Comparison of ENCODE assay signal across 25 cellular contexts in the genomic region with DNA sequence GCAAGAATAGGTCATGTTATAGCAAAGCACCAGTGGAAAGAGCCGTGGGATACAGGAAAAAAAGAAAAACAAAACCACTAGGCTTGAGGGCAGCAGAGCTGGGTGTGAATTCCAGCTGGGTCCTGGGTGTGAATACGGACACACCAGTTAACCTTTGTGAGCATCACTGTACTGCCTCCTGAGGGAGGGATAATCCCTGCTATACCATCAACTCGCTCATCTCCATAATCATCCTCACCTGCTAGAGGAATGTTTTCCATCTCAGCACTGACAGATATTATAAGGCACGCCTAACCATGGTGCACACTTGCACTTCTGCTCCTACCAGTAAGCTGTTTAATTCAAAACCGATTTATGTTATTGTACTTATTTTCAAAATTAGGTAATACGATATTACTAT.
DNase-seq lines count a peak whose midpoint lies in the region.
"Had no signal": no experiment of that assay in that cellular context is flagged by ENCODE, and none has a peak within 500 bp of the region (broad histone marks: within the 10 kb centered on the region; RNA-seq: fewer than 3 reads in every experiment).

No MANE protein-coding gene starts in this region.

- no peaks in the 10 kb centered on the region for H3K79me1 ChIP-seq in mesendoderm (ENCODE audit: low read length)

- H3K4ac ChIP-seq in mesendoderm (ENCODE audit: low read depth, low read length) = no peak overlapping the region

- no peak overlapping the region for H3K4me2 ChIP-seq in mesendoderm (ENCODE audit: low read length)
- H3K4me2 ChIP-seq: A549, SK-N-SH had no signal

- H3K23ac ChIP-seq in mesendoderm (ENCODE audit: low read length) = no peak overlapping the region

- H3K27ac ChIP-seq in mesendoderm (ENCODE audit: low read depth, low read length) = no peak overlapping the region
- H3K27ac ChIP-seq: A549, ascending aorta, lower lobe of right lung had no signal

- H3K9me3 Mint-ChIP-seq in activated naive CD8-positive, alpha-beta T cell (ENCODE audit: low read depth) = no peaks in the 10 kb centered on the region
- H3K9me3 Mint-ChIP-seq in activated naive CD8-positive, alpha-beta T cell treated with anti-CD3 and anti-CD28 coated beads for 36 hours = no peaks in the 10 kb centered on the region
- H3K9me3 Mint-ChIP-seq in activated T-helper 1 cell treated with anti-CD3 and anti-CD28 coated beads, Interleukin-12 subunit alpha, Interleukin-12 subunit beta, Interleukin-2, Interleukin-4 antibody, amounts not matched to agents 30 ng/mL and 10 ng/mL and 1 ng/mL, durations not matched to agents 14 hours and 24 hours and 36 hours = no peaks in the 10 kb centered on the region
- H3K9me3 Mint-ChIP-seq: H9 had no signal

- H4K8ac ChIP-seq in mesendoderm (ENCODE audit: low read depth, low read length) = no peak overlapping the region

- H3K4me1 Mint-ChIP-seq in activated naive CD8-positive, alpha-beta T cell (ENCODE audit: low read depth) = peaks cover 60% of the 10 kb centered on the region
- H3K4me1 Mint-ChIP-seq in activated naive CD8-positive, alpha-beta T cell treated with anti-CD3 and anti-CD28 coated beads for 36 hours = peaks cover 46% of the 10 kb centered on the region
- H3K4me1 Mint-ChIP-seq in activated T-helper 1 cell treated with anti-CD3 and anti-CD28 coated beads, Interleukin-12 subunit alpha, Interleukin-12 subunit beta, Interleukin-2, Interleukin-4 antibody, amounts not matched to agents 30 ng/mL and 10 ng/mL and 1 ng/mL, durations not matched to agents 14 hours and 24 hours and 36 hours (ENCODE audit: low read depth) = peaks cover 50% of the 10 kb centered on the region

- H3K27ac Mint-ChIP-seq in activated naive CD8-positive, alpha-beta T cell = peak overlapping the region; percentile 31
- no peak overlapping the region for H3K27ac Mint-ChIP-seq in activated naive CD8-positive, alpha-beta T cell treated with anti-CD3 and anti-CD28 coated beads for 36 hours
- H3K27ac Mint-ChIP-seq in activated T-helper 1 cell treated with anti-CD3 and anti-CD28 coated beads, Interleukin-12 subunit alpha, Interleukin-12 subunit beta, Interleukin-2, Interleukin-4 antibody, amounts not matched to agents 30 ng/mL and 10 ng/mL and 1 ng/mL, durations not matched to agents 14 hours and 24 hours and 36 hours = no peak overlapping the region
- H3K27ac Mint-ChIP-seq: H9 had no signal

- H3K9ac ChIP-seq in mesendoderm (ENCODE audit: low read length) = no peak overlapping the region
- H3K9ac ChIP-seq: SK-N-SH had no signal

- H3K4me3 ChIP-seq in mesendoderm (ENCODE audit: low read length) = no peak overlapping the region
- H3K4me3 ChIP-seq: A549, ascending aorta, lower lobe of right lung, skin epidermis had no signal

- WGBS in mesendoderm (ENCODE audit: extremely low coverage, insufficient coverage, low lambda C conversion rate) = no CpG with 5 or more reads among the region's 6 CpGs

- peaks cover 4% of the 10 kb centered on the region for H3K4me1 ChIP-seq in mesendoderm (ENCODE audit: control insufficient read depth, low read depth, low read length)
- H3K4me1 ChIP-seq: ascending aorta had no signal

- intact Hi-C loops in activated T-helper 1 cell treated with anti-CD3 and anti-CD28 coated beads, Interleukin-12 subunit alpha, Interleukin-12 subunit beta, Interleukin-2, Interleukin-4 antibody, amounts not matched to agents 30 ng/mL and 10 ng/mL and 1 ng/mL, durations not matched to agents 14 hours and 24 hours and 36 hours (cut with micrococcal nuclease) = loop anchor here (2.0 to 5.0 kb wide), 3 partner anchors 25 to 63 kb away; a partner anchor contains a TSS
- intact Hi-C loops in posterior cingulate gyrus (cut with DNase I) = no loop called here

- H3K36me3 ChIP-seq in mesendoderm (ENCODE audit: control insufficient read depth, insufficient read depth, low read length) = no peaks in the 10 kb centered on the region
- H3K36me3 ChIP-seq: ascending aorta had no signal

- H3K18ac ChIP-seq in mesendoderm (ENCODE audit: low read length) = no peak overlapping the region

- H2BK15ac ChIP-seq in mesendoderm (replicated peaks; ENCODE audit: low read depth) = no peak overlapping the region

- no peak overlapping the region for H2BK5ac ChIP-seq in mesendoderm (ENCODE audit: low read length)

- H2AK5ac ChIP-seq in mesendoderm (ENCODE audit: low read length) = no peak overlapping the region

- H2BK120ac ChIP-seq in mesendoderm (ENCODE audit: low read depth, low read length) = no peak overlapping the region

- H3K79me2 ChIP-seq in mesendoderm (ENCODE audit: control insufficient read depth, insufficient read depth, low read length) = no peaks in the 10 kb centered on the region

- DNase-seq in activated naive CD8-positive, alpha-beta T cell treated with anti-CD3 and anti-CD28 coated beads for 36 hours = no peak
- DNase-seq in activated T-helper 1 cell treated with anti-CD3 and anti-CD28 coated beads, Interleukin-12 subunit alpha, Interleukin-12 subunit beta, Interleukin-2, Interleukin-4 antibody, amounts not matched to agents 30 ng/mL and 10 ng/mL and 1 ng/mL, durations not matched to agents 14 hours and 24 hours and 36 hours (ENCODE audit: low spot score) = no peak
- DNase-seq in mesendoderm (peak; percentile 32), GOT3 (lab: John Stamatoyannopoulos, UW) (no peak), NCI-H2171 (lab: John Stamatoyannopoulos, UW) (no peak), posterior cingulate gyrus (no peak), H4 (ENCODE audit: low spot score) (no peak)
- DNase-seq: activated CD4-positive, CD25-positive, alpha-beta regulatory T cell; activated naive CD4-positive, alpha-beta T cell; activated T-cell treated with anti-CD3 and anti-CD28 coated beads, Interleukin-2, amount 50 U/mL, for 1 hour; Caco-2; DMS79; H9; lower lobe of right lung; NCI-H1092 treated with DMSO at 0.1 percent for 48 hours; NCI-H2029; NCI-H2227 treated with DMSO at 0.1 percent for 48 hours; occipital lobe; SK-N-SH; substantia nigra; T1000 had no signal

- H3K27me3 ChIP-seq in mesendoderm (ENCODE audit: insufficient read depth, low read length, poor library complexity) = no peaks in the 10 kb centered on the region
- H3K27me3 ChIP-seq: ascending aorta had no signal

- H3K4me3 Mint-ChIP-seq in activated naive CD8-positive, alpha-beta T cell = peak overlapping the region; percentile 24
- no peak overlapping the region for H3K4me3 Mint-ChIP-seq in activated naive CD8-positive, alpha-beta T cell treated with anti-CD3 and anti-CD28 coated beads for 36 hours
- H3K4me3 Mint-ChIP-seq in activated T-helper 1 cell treated with anti-CD3 and anti-CD28 coated beads, Interleukin-12 subunit alpha, Interleukin-12 subunit beta, Interleukin-2, Interleukin-4 antibody, amounts not matched to agents 30 ng/mL and 10 ng/mL and 1 ng/mL, durations not matched to agents 14 hours and 24 hours and 36 hours = peak overlapping the region; percentile 32
- H3K4me3 Mint-ChIP-seq: H9 had no signal

- H4K5ac ChIP-seq in mesendoderm (ENCODE audit: low read length) = no peak overlapping the region

- no peak overlapping the region for H3K56ac ChIP-seq in mesendoderm (ENCODE audit: low read length)

- peaks cover 2% of the 10 kb centered on the region for H3K36me3 Mint-ChIP-seq in activated naive CD8-positive, alpha-beta T cell
- H3K36me3 Mint-ChIP-seq in activated naive CD8-positive, alpha-beta T cell treated with anti-CD3 and anti-CD28 coated beads for 36 hours = no peaks in the 10 kb centered on the region
- peaks cover 11% of the 10 kb centered on the region for H3K36me3 Mint-ChIP-seq in activated T-helper 1 cell treated with anti-CD3 and anti-CD28 coated beads, Interleukin-12 subunit alpha, Interleukin-12 subunit beta, Interleukin-2, Interleukin-4 antibody, amounts not matched to agents 30 ng/mL and 10 ng/mL and 1 ng/mL, durations not matched to agents 14 hours and 24 hours and 36 hours (ENCODE audit: low read depth)

- no peaks in the 10 kb centered on the region for H3K27me3 Mint-ChIP-seq in activated naive CD8-positive, alpha-beta T cell
- H3K27me3 Mint-ChIP-seq in activated naive CD8-positive, alpha-beta T cell treated with anti-CD3 and anti-CD28 coated beads for 36 hours = no peaks in the 10 kb centered on the region
- peaks cover 5% of the 10 kb centered on the region for H3K27me3 Mint-ChIP-seq in activated T-helper 1 cell treated with anti-CD3 and anti-CD28 coated beads, Interleukin-12 subunit alpha, Interleukin-12 subunit beta, Interleukin-2, Interleukin-4 antibody, amounts not matched to agents 30 ng/mL and 10 ng/mL and 1 ng/mL, durations not matched to agents 14 hours and 24 hours and 36 hours (ENCODE audit: insufficient read depth)
